In the genomic region with DNA sequence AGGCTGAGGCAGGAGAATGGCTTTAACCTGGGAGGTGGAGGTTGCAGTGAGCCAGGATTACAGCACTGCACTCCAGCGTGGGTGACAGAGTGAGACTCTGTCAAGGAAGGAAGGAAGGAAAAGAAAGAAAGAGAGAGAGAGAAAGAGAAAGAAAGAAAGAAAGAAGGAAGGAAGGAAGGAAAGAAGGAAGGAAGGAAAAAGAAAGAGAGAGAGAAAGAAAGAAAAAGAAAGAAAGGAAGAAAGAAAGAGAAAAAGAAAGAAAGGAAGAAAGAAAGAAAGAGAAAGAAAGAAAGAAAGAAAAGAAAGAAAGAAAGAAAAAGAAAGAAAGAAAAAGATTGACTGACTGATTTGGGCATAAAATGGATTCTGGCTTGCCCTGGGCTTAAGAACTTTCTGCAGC, we compare ENCODE assay signal across 8 cellular contexts. TPM values are rescaled to one million over a fixed set of nuclear protein-coding genes. Genes with fewer than 3 reads are reported as not detected.
DNase-seq lines count a peak whose midpoint lies in the region; ATAC-seq and TF ChIP-seq lines count a peak whose summit lies in the region.
"Not testable (repeated sequence)": the region's sequence is repeated elsewhere in the genome, so short reads cannot be mapped to it uniquely, and the experiment has no call there.

No MANE protein-coding gene starts in this region.

- not testable (repeated sequence) for H3K36me3 Mint-ChIP-seq in CD14-positive monocyte; activated B cell treated with CpG ODN at 0.5 μM for 24 hours (ENCODE audit: low read depth); activated CD8-positive, alpha-beta T cell treated with anti-CD3 and anti-CD28 coated beads, Interleukin-2, amount 10 ng/mL, durations not matched to agents 7 days and 5 days (ENCODE audit: low read depth)
- H3K36me3 Mint-ChIP-seq in activated T-helper 2 cell treated with anti-CD3 and anti-CD28 coated beads, Interferon-gamma antibody, Interleukin-2, Interleukin-4, amounts not matched to agents 10 μg/mL and 5 μg/mL and 100 μg/mL, durations not matched to agents 14 hours and 24 hours and 36 hours (ENCODE audit: low read depth), result peaks cover 75% of the 10 kb centered on the region

- peak; percentile 16 for TF ChIP-seq CTCF in CD14-positive monocyte (IDR thresholded peaks at IDR 0.05)
- not testable (repeated sequence) for TF ChIP-seq CTCF in OCI-LY3 (IDR thresholded peaks at IDR 0.05; ENCODE audit: low read depth, low read length); activated B cell treated with CpG ODN at 0.5 μM for 24 hours (IDR thresholded peaks at IDR 0.05)

- not testable (repeated sequence) for H3K36me3 ChIP-seq in OCI-LY3 (replicated peaks; ENCODE audit: low read depth, low read length)

- H3K4me3 ChIP-seq in OCI-LY3 (ENCODE audit: low read length), result not testable (repeated sequence)

- CTCF ChIA-PET in activated B cell treated with CpG ODN at 0.5 μM for 24 hours (lab: Charles Lee), result not testable (repeated sequence)
- CTCF ChIA-PET in activated CD8-positive, alpha-beta T cell treated with anti-CD3 and anti-CD28 coated beads, Interleukin-2, amount 10 ng/mL, durations not matched to agents 7 days and 5 days (lab: Charles Lee), result interaction anchor here (0.6 to 3.1 kb wide), 8 partner anchors 9 to 205 kb away, joined by 3 to 15 read pairs (median 5); no protein-coding TSS in a partner anchor

- peak overlapping the region; percentile 1; the same call in 1 of the 2 replicates for H3K4me2 ChIP-seq in OCI-LY3 (ENCODE audit: low read length)

- not testable (repeated sequence) for DNase-seq in CD14-positive monocyte (ENCODE audit: low spot score); activated B cell treated with CpG ODN at 0.5 μM for 24 hours; activated CD8-positive, alpha-beta T cell treated with anti-CD3 and anti-CD28 coated beads, Interleukin-2, amount 10 ng/mL, durations not matched to agents 7 days and 5 days; activated T-helper 2 cell treated with anti-CD3 and anti-CD28 coated beads, Interferon-gamma antibody, Interleukin-2, Interleukin-4, amounts not matched to agents 10 μg/mL and 5 μg/mL and 100 μg/mL, durations not matched to agents 14 hours and 24 hours and 36 hours (ENCODE audit: low spot score); caudate nucleus (lab: John Stamatoyannopoulos, UW); stimulated activated naive CD8-positive, alpha-beta T cell treated with anti-CD3 and anti-CD28 coated beads, Interleukin-15, amount 100 ng/mL, for 72 hours

- H2AFZ ChIP-seq in OCI-LY3 (ENCODE audit: low read depth, low read length), result not testable (repeated sequence)

- peaks cover 11% of the 10 kb centered on the region for H3K4me1 ChIP-seq in OCI-LY3 (ENCODE audit: low read length)

- H3K9me3 Mint-ChIP-seq in CD14-positive monocyte; activated B cell treated with CpG ODN at 0.5 μM for 24 hours; activated CD8-positive, alpha-beta T cell treated with anti-CD3 and anti-CD28 coated beads, Interleukin-2, amount 10 ng/mL, durations not matched to agents 7 days and 5 days (ENCODE audit: insufficient read depth); activated T-helper 2 cell treated with anti-CD3 and anti-CD28 coated beads, Interferon-gamma antibody, Interleukin-2, Interleukin-4, amounts not matched to agents 10 μg/mL and 5 μg/mL and 100 μg/mL, durations not matched to agents 14 hours and 24 hours and 36 hours; stimulated activated naive CD8-positive, alpha-beta T cell treated with anti-CD3 and anti-CD28 coated beads, Interleukin-15, amount 100 ng/mL, for 72 hours: not testable (repeated sequence)

- intact Hi-C loops in CD14-positive monocyte (cut with micrococcal nuclease), result loop anchor here in 1 of 2 donors (2.0 kb wide), 1 partner anchor 15 kb away; no protein-coding TSS in a partner anchor
- intact Hi-C loops in activated B cell treated with CpG ODN at 0.5 μM for 24 hours (cut with micrococcal nuclease); activated T-helper 2 cell treated with anti-CD3 and anti-CD28 coated beads, Interferon-gamma antibody, Interleukin-2, Interleukin-4, amounts not matched to agents 10 μg/mL and 5 μg/mL and 100 μg/mL, durations not matched to agents 14 hours and 24 hours and 36 hours (cut with micrococcal nuclease): not testable (repeated sequence)

- not testable (repeated sequence) for H3K9ac ChIP-seq in OCI-LY3 (ENCODE audit: low read length)

- not testable (repeated sequence) for H4K20me1 ChIP-seq in OCI-LY3 (ENCODE audit: insufficient read depth, low read length)

- H3K27ac ChIP-seq in OCI-LY3 (ENCODE audit: low read length), result not testable (repeated sequence)
- H3K27ac ChIP-seq in caudate nucleus (ENCODE audit: low read depth, low read length) (peak overlapping the region; percentile 26), layer of hippocampus (ENCODE audit: low read depth, low read length) (peak overlapping the region; percentile 57)

- not testable (repeated sequence) for H3K27me3 Mint-ChIP-seq in CD14-positive monocyte (ENCODE audit: low read depth in 3 of 3); activated B cell treated with CpG ODN at 0.5 μM for 24 hours; activated CD8-positive, alpha-beta T cell treated with anti-CD3 and anti-CD28 coated beads, Interleukin-2, amount 10 ng/mL, durations not matched to agents 7 days and 5 days (ENCODE audit: low read depth); activated T-helper 2 cell treated with anti-CD3 and anti-CD28 coated beads, Interferon-gamma antibody, Interleukin-2, Interleukin-4, amounts not matched to agents 10 μg/mL and 5 μg/mL and 100 μg/mL, durations not matched to agents 14 hours and 24 hours and 36 hours (ENCODE audit: low read depth); stimulated activated naive CD8-positive, alpha-beta T cell treated with anti-CD3 and anti-CD28 coated beads, Interleukin-15, amount 100 ng/mL, for 72 hours

- not testable (repeated sequence) for H3K27me3 ChIP-seq in OCI-LY3 (ENCODE audit: low read depth, low read length); layer of hippocampus (ENCODE audit: control insufficient read depth, insufficient read depth, low read length)

- H3K4me1 Mint-ChIP-seq in CD14-positive monocyte (peaks cover 54% of the 10 kb centered on the region), activated B cell treated with CpG ODN at 0.5 μM for 24 hours (peaks cover 10% of the 10 kb centered on the region)
- peaks cover 31% of the 10 kb centered on the region for H3K4me1 Mint-ChIP-seq in activated CD8-positive, alpha-beta T cell treated with anti-CD3 and anti-CD28 coated beads, Interleukin-2, amount 10 ng/mL, durations not matched to agents 7 days and 5 days (ENCODE audit: low read depth)
- peaks cover 58% of the 10 kb centered on the region for H3K4me1 Mint-ChIP-seq in activated T-helper 2 cell treated with anti-CD3 and anti-CD28 coated beads, Interferon-gamma antibody, Interleukin-2, Interleukin-4, amounts not matched to agents 10 μg/mL and 5 μg/mL and 100 μg/mL, durations not matched to agents 14 hours and 24 hours and 36 hours (ENCODE audit: low read depth)
- H3K4me1 Mint-ChIP-seq in stimulated activated naive CD8-positive, alpha-beta T cell treated with anti-CD3 and anti-CD28 coated beads, Interleukin-15, amount 100 ng/mL, for 72 hours, result peaks cover 22% of the 10 kb centered on the region

- H3K27ac Mint-ChIP-seq in CD14-positive monocyte (peak overlapping the region; percentile 90 to 97 (median 95)), activated B cell treated with CpG ODN at 0.5 μM for 24 hours (peak overlapping the region; percentile 22)
- peak overlapping the region; percentile 72 for H3K27ac Mint-ChIP-seq in activated CD8-positive, alpha-beta T cell treated with anti-CD3 and anti-CD28 coated beads, Interleukin-2, amount 10 ng/mL, durations not matched to agents 7 days and 5 days
- H3K27ac Mint-ChIP-seq in activated T-helper 2 cell treated with anti-CD3 and anti-CD28 coated beads, Interferon-gamma antibody, Interleukin-2, Interleukin-4, amounts not matched to agents 10 μg/mL and 5 μg/mL and 100 μg/mL, durations not matched to agents 14 hours and 24 hours and 36 hours, result peak overlapping the region; percentile 69
- H3K27ac Mint-ChIP-seq in stimulated activated naive CD8-positive, alpha-beta T cell treated with anti-CD3 and anti-CD28 coated beads, Interleukin-15, amount 100 ng/mL, for 72 hours, result peak overlapping the region; percentile 19 to 42

- POLR2A ChIA-PET in activated B cell treated with CpG ODN at 0.5 μM for 24 hours (lab: Charles Lee), result interaction anchor here (1.0 kb wide), 1 partner anchor 18 kb away, joined by 4 read pairs; no protein-coding TSS in a partner anchor
- POLR2A ChIA-PET in activated CD8-positive, alpha-beta T cell treated with anti-CD3 and anti-CD28 coated beads, Interleukin-2, amount 10 ng/mL, durations not matched to agents 7 days and 5 days (lab: Charles Lee), result not testable (repeated sequence)

- H3K4me3 Mint-ChIP-seq in CD14-positive monocyte, result peak overlapping the region; percentile 35 to 59
- not testable (repeated sequence) for H3K4me3 Mint-ChIP-seq in activated B cell treated with CpG ODN at 0.5 μM for 24 hours; activated CD8-positive, alpha-beta T cell treated with anti-CD3 and anti-CD28 coated beads, Interleukin-2, amount 10 ng/mL, durations not matched to agents 7 days and 5 days; activated T-helper 2 cell treated with anti-CD3 and anti-CD28 coated beads, Interferon-gamma antibody, Interleukin-2, Interleukin-4, amounts not matched to agents 10 μg/mL and 5 μg/mL and 100 μg/mL, durations not matched to agents 14 hours and 24 hours and 36 hours (ENCODE audit: low read depth); stimulated activated naive CD8-positive, alpha-beta T cell treated with anti-CD3 and anti-CD28 coated beads, Interleukin-15, amount 100 ng/mL, for 72 hours

- not testable (repeated sequence) for H3K9me3 ChIP-seq in OCI-LY3 (ENCODE audit: insufficient read depth, low read length)

- not testable (repeated sequence) for ATAC-seq in activated B cell treated with CpG ODN at 0.5 μM for 24 hours (ENCODE audit: low read depth); activated CD8-positive, alpha-beta T cell treated with anti-CD3 and anti-CD28 coated beads, Interleukin-2, amount 10 ng/mL, durations not matched to agents 7 days and 5 days; stimulated activated naive CD8-positive, alpha-beta T cell treated with anti-CD3 and anti-CD28 coated beads, Interleukin-15, amount 100 ng/mL, for 72 hours

- not testable (repeated sequence) for H3K79me2 ChIP-seq in OCI-LY3 (ENCODE audit: low read length)

RNA-seq across cellular contexts. Expression of gene GRAMD1B, which starts 36.1 kb away (rescaled TPM):
- polyA plus RNA-seq in CD14-positive monocyte, result 1 to 10 TPM; 3.2 to 3.3 TPM
- 12.4 and 15.0 TPM in 2 replicates for total RNA-seq in activated B cell treated with CpG ODN at 0.5 μM for 24 hours
- 10 to 100 TPM; 22.8 to 26.0 TPM for total RNA-seq in activated CD8-positive, alpha-beta T cell treated with anti-CD3 and anti-CD28 coated beads, Interleukin-2, amount 10 ng/mL, durations not matched to agents 7 days and 5 days
- 159 and 166 TPM in 2 replicates for total RNA-seq in activated T-helper 2 cell treated with anti-CD3 and anti-CD28 coated beads, Interferon-gamma antibody, Interleukin-2, Interleukin-4, amounts not matched to agents 10 μg/mL and 5 μg/mL and 100 μg/mL, durations not matched to agents 14 hours and 24 hours and 36 hours

Comparison
In these comparisons a context has a peak if more than half of its experiments do, and no peak if none do; other contexts are left out.
1. H3K27ac Mint-ChIP-seq: peak in every context shown above with its lines; median percentile 95 in CD14-positive monocyte; 72 in activated CD8-positive, alpha-beta T cell treated with anti-CD3 and anti-CD28 coated beads, Interleukin-2, amount 10 ng/mL, durations not matched to agents 7 days and 5 days; 69 in activated T-helper 2 cell treated with anti-CD3 and anti-CD28 coated beads, Interferon-gamma antibody, Interleukin-2, Interleukin-4, amounts not matched to agents 10 μg/mL and 5 μg/mL and 100 μg/mL, durations not matched to agents 14 hours and 24 hours and 36 hours; 30 in stimulated activated naive CD8-positive, alpha-beta T cell treated with anti-CD3 and anti-CD28 coated beads, Interleukin-15, amount 100 ng/mL, for 72 hours; 22 in activated B cell treated with CpG ODN at 0.5 μM for 24 hours.